ENCODE assay signal across 1 cellular context in genomic region chr7:128879461-128879938, GRCh38.
A peak's percentile ranks its signal among the peaks of the same experiment; 100 is the strongest.
TF ChIP-seq lines count a peak whose summit lies in the region.

No MANE protein-coding gene starts in this region.

TF ChIP-seq in HepG2, 621 proteins besides CTCF, POLR2A, EP300 and RAD21 (continued from another document):
- TF ChIP-seq HNF1A (IDR thresholded peaks at IDR 0.05; ENCODE audit: low read depth) (no peak), HNF1A (CRISPR knock-in tag; IDR thresholded peaks at IDR 0.05; ENCODE audit: borderline replicate concordance) (no peak), ISL2 (CRISPR knock-in tag; IDR thresholded peaks at IDR 0.05) (no peak), CREB1 (IDR thresholded peaks at IDR 0.05) (no peak), CREB1 (CRISPR knock-in tag; IDR thresholded peaks at IDR 0.05) (no peak), RFX5 (IDR thresholded peaks at IDR 0.05; ENCODE audit: low read depth, low read length) (no peak), ZFP91 (CRISPR knock-in tag; IDR thresholded peaks at IDR 0.05; ENCODE audit: borderline replicate concordance) (no peak), CEBPZ (IDR thresholded peaks at IDR 0.05; ENCODE audit: low read length) (no peak), BORCS8-MEF2B (CRISPR knock-in tag; IDR thresholded peaks at IDR 0.05) (0 out of 2 replicates have a peak, but pooled peaks have one; percentile 37), ZNF367 (CRISPR knock-in tag; IDR thresholded peaks at IDR 0.05; ENCODE audit: borderline replicate concordance) (no peak), TERF1 (CRISPR knock-in tag; IDR thresholded peaks at IDR 0.05) (no peak), KLF6 (CRISPR knock-in tag; IDR thresholded peaks at IDR 0.05) (no peak), ZNF691 (CRISPR knock-in tag; IDR thresholded peaks at IDR 0.05; ENCODE audit: borderline replicate concordance, low read depth) (no peak), PHF21A (CRISPR knock-in tag; IDR thresholded peaks at IDR 0.05) (no peak), MIER3 (CRISPR knock-in tag; IDR thresholded peaks at IDR 0.05; ENCODE audit: borderline replicate concordance) (no peak), CSRNP1 (CRISPR knock-in tag; IDR thresholded peaks at IDR 0.05) (0 out of 2 replicates have a peak, but pooled peaks have one; percentile 38), YEATS4 (CRISPR knock-in tag; IDR thresholded peaks at IDR 0.05; ENCODE audit: borderline replicate concordance) (no peak), SNAPC2 (CRISPR knock-in tag; IDR thresholded peaks at IDR 0.05) (no peak), IRF9 (CRISPR knock-in tag; IDR thresholded peaks at IDR 0.05; ENCODE audit: borderline replicate concordance) (no peak)
